In genomic region chrX:136275553-136275952, GRCh38 we compare ENCODE assay signal across 21 cellular contexts. TPM values are rescaled to one million over a fixed set of nuclear protein-coding genes. Genes with fewer than 3 reads are reported as not detected.
"Had no signal": no experiment of that assay in that cellular context is flagged by ENCODE, and none has a peak within 500 bp of the region (broad histone marks: within the 10 kb centered on the region; RNA-seq: fewer than 3 reads in every experiment).

No MANE protein-coding gene starts in this region.

- H3K4me1 ChIP-seq: adrenal gland, prostate gland, right atrium auricular region, suprapubic skin had no signal

- H3K27ac Mint-ChIP-seq: activated CD4-positive, alpha-beta T cell treated with anti-CD3 and anti-CD28 coated beads for 36 hours; activated naive CD4-positive, alpha-beta T cell treated with anti-CD3 and anti-CD28 coated beads, Interleukin-2, amount 50 U/mL, for 72 hours; memory B cell; naive thymus-derived CD4-positive, alpha-beta T cell; stimulated activated naive CD8-positive, alpha-beta T cell treated with anti-CD3 and anti-CD28 coated beads, Interleukin-15, Interleukin-2, amounts not matched to agents 100 ng/mL and 50 ng/mL, for 24 hours; T-helper 2 cell treated with Interferon-gamma antibody and Interleukin-4, amounts not matched to agents 5 μg/mL and 100 μg/mL, for 36 hours; type B pancreatic cell; WTC11 had no signal

- H3K27me3 Mint-ChIP-seq: activated CD4-positive, alpha-beta T cell treated with anti-CD3 and anti-CD28 coated beads for 36 hours; memory B cell; stimulated activated naive CD8-positive, alpha-beta T cell treated with anti-CD3 and anti-CD28 coated beads, Interleukin-15, Interleukin-2, amounts not matched to agents 100 ng/mL and 50 ng/mL, for 24 hours; type B pancreatic cell had no signal

- H3K9me3 ChIP-seq: adrenal gland, prostate gland, right atrium auricular region, suprapubic skin had no signal

- H3K4me3 ChIP-seq: adrenal gland, prostate gland, right atrium auricular region, suprapubic skin had no signal

- H3K9me3 Mint-ChIP-seq: activated naive CD4-positive, alpha-beta T cell treated with anti-CD3 and anti-CD28 coated beads, Interleukin-2, amount 50 U/mL, for 72 hours; memory B cell; naive thymus-derived CD4-positive, alpha-beta T cell; stimulated activated naive CD8-positive, alpha-beta T cell treated with anti-CD3 and anti-CD28 coated beads, Interleukin-15, Interleukin-2, amounts not matched to agents 100 ng/mL and 50 ng/mL, for 24 hours; T-helper 2 cell treated with Interferon-gamma antibody and Interleukin-4, amounts not matched to agents 5 μg/mL and 100 μg/mL, for 36 hours; type B pancreatic cell; WTC11 had no signal

- H3K27ac ChIP-seq: adrenal gland, prostate gland, right atrium auricular region, suprapubic skin had no signal

- H3K27me3 ChIP-seq: right atrium auricular region, suprapubic skin had no signal

- ATAC-seq: activated CD4-positive, alpha-beta T cell treated with anti-CD3 and anti-CD28 coated beads for 36 hours; activated naive CD4-positive, alpha-beta T cell treated with anti-CD3 and anti-CD28 coated beads, Interleukin-2, amount 50 U/mL, for 72 hours; left ventricle myocardium superior; naive thymus-derived CD4-positive, alpha-beta T cell; WTC11 had no signal

- H3K36me3 Mint-ChIP-seq: activated naive CD4-positive, alpha-beta T cell treated with anti-CD3 and anti-CD28 coated beads, Interleukin-2, amount 50 U/mL, for 72 hours; memory B cell; naive thymus-derived CD4-positive, alpha-beta T cell; type B pancreatic cell; WTC11 had no signal

- H3K4me3 Mint-ChIP-seq: activated CD4-positive, alpha-beta T cell treated with anti-CD3 and anti-CD28 coated beads for 36 hours; memory B cell; naive thymus-derived CD4-positive, alpha-beta T cell; stimulated activated naive CD8-positive, alpha-beta T cell treated with anti-CD3 and anti-CD28 coated beads, Interleukin-15, Interleukin-2, amounts not matched to agents 100 ng/mL and 50 ng/mL, for 24 hours; T-helper 2 cell treated with Interferon-gamma antibody and Interleukin-4, amounts not matched to agents 5 μg/mL and 100 μg/mL, for 36 hours; type B pancreatic cell; WTC11 had no signal

- DNase-seq: activated CD4-positive, alpha-beta T cell treated with anti-CD3 and anti-CD28 coated beads for 36 hours; activated CD4-positive, alpha-beta T cell treated with anti-CD3 and anti-CD28 coated beads, Interleukin-2, amount 50 U/mL, for 48 hours; activated gamma-delta T cell treated with Interleukin-2 at 50 U/mL for 16 hours; adrenal gland; dermis blood vessel endothelial cell; effector memory CD4-positive, alpha-beta T cell; foreskin melanocyte; left ventricle myocardium superior; naive thymus-derived CD4-positive, alpha-beta T cell had no signal

- H3K4me1 Mint-ChIP-seq: WTC11 had no signal

- H3K36me3 ChIP-seq: adrenal gland, prostate gland, right atrium auricular region, suprapubic skin had no signal

- FAIRE-seq: endothelial cell of umbilical vein had no signal

RNA-seq across cellular contexts. Expression of gene ADGRG4, which starts 25.2 kb away (rescaled TPM):
- total RNA-seq: activated CD4-positive, alpha-beta T cell treated with anti-CD3 and anti-CD28 coated beads for 36 hours; activated naive CD4-positive, alpha-beta T cell treated with anti-CD3 and anti-CD28 coated beads, Interleukin-2, amount 50 U/mL, for 72 hours; dermis blood vessel endothelial cell; kidney epithelial cell; left ventricle myocardium superior; mononuclear cell; naive thymus-derived CD4-positive, alpha-beta T cell; right atrium auricular region; suprapubic skin; WTC11 had no signal
- polyA plus RNA-seq: naive thymus-derived CD4-positive, alpha-beta T cell had no signal
